1 cellular context compared by ENCODE assay signal in the genomic region with DNA sequence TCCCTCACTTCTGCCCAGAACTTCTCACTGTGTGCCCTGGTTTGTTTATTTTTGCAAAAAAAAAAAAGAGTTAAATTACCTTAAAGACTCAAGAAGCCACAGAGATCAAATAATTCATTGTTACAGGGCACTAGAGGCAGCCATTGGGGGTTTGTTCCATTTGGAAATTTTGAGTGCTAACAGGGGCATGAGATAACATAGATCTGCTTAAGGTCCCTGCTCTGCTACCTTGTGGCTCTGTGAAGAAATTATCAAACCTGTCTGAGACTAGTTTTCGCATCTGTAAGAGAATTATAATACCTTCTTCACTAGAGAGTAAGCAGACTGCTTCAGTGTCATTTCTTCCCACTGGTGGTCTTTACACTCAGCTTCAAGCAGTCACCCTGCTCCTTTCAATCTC.
TF ChIP-seq lines count a peak whose summit lies in the region.

No MANE protein-coding gene starts in this region.

TF ChIP-seq in GM12878, 131 proteins besides CTCF, POLR2A, EP300 and RAD21:
- TF ChIP-seq SKIL (IDR thresholded peaks at IDR 0.05; ENCODE audit: low read depth, poor library complexity, severe bottlenecking) (no peak), ZNF274 (IDR thresholded peaks at IDR 0.05; ENCODE audit: insufficient read depth, insufficient read length) (no peak), JUNB (IDR thresholded peaks at IDR 0.05) (no peak), RELB (IDR thresholded peaks at IDR 0.05; ENCODE audit: low read depth) (no peak)
- TF ChIP-seq, protein P1, sequence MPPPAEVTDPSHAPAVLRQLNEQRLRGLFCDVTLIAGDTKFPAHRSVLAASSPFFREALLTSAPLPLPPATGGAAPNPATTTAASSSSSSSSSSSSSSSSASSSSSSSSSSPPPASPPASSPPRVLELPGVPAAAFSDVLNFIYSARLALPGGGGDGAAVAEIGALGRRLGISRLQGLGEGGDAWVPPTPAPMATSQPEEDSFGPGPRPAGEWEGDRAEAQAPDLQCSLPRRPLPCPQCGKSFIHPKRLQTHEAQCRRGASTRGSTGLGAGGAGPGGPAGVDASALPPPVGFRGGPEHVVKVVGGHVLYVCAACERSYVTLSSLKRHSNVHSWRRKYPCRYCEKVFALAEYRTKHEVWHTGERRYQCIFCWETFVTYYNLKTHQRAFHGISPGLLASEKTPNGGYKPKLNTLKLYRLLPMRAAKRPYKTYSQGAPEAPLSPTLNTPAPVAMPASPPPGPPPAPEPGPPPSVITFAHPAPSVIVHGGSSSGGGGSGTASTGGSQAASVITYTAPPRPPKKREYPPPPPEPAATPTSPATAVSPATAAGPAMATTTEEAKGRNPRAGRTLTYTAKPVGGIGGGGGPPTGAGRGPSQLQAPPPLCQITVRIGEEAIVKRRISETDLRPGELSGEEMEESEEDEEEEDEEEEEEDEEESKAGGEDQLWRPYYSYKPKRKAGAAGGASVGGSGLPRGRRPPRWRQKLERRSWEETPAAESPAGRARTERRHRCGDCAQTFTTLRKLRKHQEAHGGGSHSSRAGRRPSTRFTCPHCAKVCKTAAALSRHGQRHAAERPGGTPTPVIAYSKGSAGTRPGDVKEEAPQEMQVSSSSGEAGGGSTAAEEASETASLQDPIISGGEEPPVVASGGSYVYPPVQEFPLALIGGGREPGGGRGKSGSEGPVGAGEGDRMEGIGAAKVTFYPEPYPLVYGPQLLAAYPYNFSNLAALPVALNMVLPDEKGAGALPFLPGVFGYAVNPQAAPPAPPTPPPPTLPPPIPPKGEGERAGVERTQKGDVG (CRISPR knock-in tag; IDR thresholded peaks at IDR 0.05) = no peak
